26 cellular contexts compared by ENCODE assay signal in the genomic region with DNA sequence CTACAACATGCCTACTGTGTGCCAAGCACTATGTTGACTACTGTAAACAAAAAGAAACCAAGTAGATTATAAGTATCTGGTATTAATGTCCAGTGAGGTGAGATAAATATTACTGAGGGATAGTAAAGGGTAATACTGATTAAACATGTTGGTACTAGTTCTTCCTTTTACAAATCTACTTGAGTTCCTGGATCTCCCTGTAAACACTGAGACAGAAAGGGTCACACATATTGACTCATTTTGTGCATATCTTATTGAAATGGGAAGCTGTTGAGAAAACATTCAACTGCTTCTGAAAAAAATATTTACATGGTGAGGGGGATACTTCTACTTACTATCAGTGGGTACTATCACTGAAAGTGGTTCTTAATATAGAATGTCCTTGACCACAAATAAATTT. TPM values are rescaled to one million over a fixed set of nuclear protein-coding genes. Genes with fewer than 3 reads are reported as not detected.
"Had no signal": no experiment of that assay in that cellular context is flagged by ENCODE, and none has a peak within 500 bp of the region (broad histone marks: within the 10 kb centered on the region; RNA-seq: fewer than 3 reads in every experiment).

No MANE protein-coding gene starts in this region.

- DNase-seq: activated CD4-positive, alpha-beta memory T cell treated with anti-CD3 and anti-CD28 coated beads, Interleukin-2, amount 10 ng/mL, durations not matched to agents 7 days and 5 days; activated CD4-positive, alpha-beta T cell treated with anti-CD3 and anti-CD28 coated beads, Interleukin-2, amount 10 ng/mL, durations not matched to agents 7 days and 5 days; activated CD4-positive, CD25-positive, alpha-beta regulatory T cell treated with anti-CD3 and anti-CD28 coated beads, Interleukin-2, amount 50 U/mL, for 72 hours; activated CD8-positive, alpha-beta memory T cell treated with anti-CD3 and anti-CD28 coated beads, Interleukin-2, amount 50 U/mL, for 48 hours; activated gamma-delta T cell; activated naive CD4-positive, alpha-beta T cell treated with anti-CD3 and anti-CD28 coated beads, Interleukin-2, amount 10 ng/mL, durations not matched to agents 7 days and 5 days; activated naive CD8-positive, alpha-beta T cell treated with anti-CD3 and anti-CD28 coated beads, Interleukin-2, amount 10 ng/mL, durations not matched to agents 7 days and 5 days; activated T-cell treated with anti-CD3 and anti-CD28 coated beads, Interleukin-2, amount 50 U/mL, for 24 hours; caudate nucleus; endodermal cell; esophagus squamous epithelium; left ventricle myocardium superior; naive B cell; nephron progenitor cell; pancreas; sigmoid colon; small intestine; stimulated activated CD4-positive, alpha-beta T cell treated with anti-CD3 and anti-CD28 coated beads, Interleukin-4, amount 100 ng/mL, for 24 hours; trophoblast cell had no signal

- H3K36me3 ChIP-seq: ascending aorta, esophagus squamous epithelium, pancreas, prostate gland, sigmoid colon, thoracic aorta had no signal

- FAIRE-seq: frontal cortex, pancreas, small intestine, urothelium cell line had no signal

- H3K9me3 ChIP-seq: ascending aorta, esophagus squamous epithelium, pancreas, prostate gland, sigmoid colon, thoracic aorta had no signal

- H3K4me3 ChIP-seq: ascending aorta, esophagus squamous epithelium, pancreas, prostate gland, sigmoid colon, thoracic aorta had no signal

- H3K4me1 ChIP-seq: ascending aorta, pancreas, prostate gland, sigmoid colon had no signal

- H3K27me3 ChIP-seq: ascending aorta, esophagus squamous epithelium, pancreas, sigmoid colon had no signal

- ATAC-seq: left ventricle myocardium superior; pancreas; stimulated activated effector memory CD8-positive, alpha-beta T cell treated with anti-CD3 and anti-CD28 coated beads, Interleukin-12 subunit alpha, Interleukin-12 subunit beta, amount 100 ng/mL, for 72 hours had no signal

- H3K27ac ChIP-seq: ascending aorta, epithelial cell of prostate, esophagus squamous epithelium, pancreas, prostate gland, sigmoid colon, thoracic aorta had no signal

RNA-seq across cellular contexts. Expression of gene EFNA5, which starts 24.3 kb away (rescaled TPM):
- total RNA-seq: activated CD4-positive, alpha-beta memory T cell treated with anti-CD3 and anti-CD28 coated beads, Interleukin-2, amount 10 ng/mL, durations not matched to agents 7 days and 5 days; activated CD4-positive, alpha-beta T cell treated with anti-CD3 and anti-CD28 coated beads, Interleukin-2, amount 10 ng/mL, durations not matched to agents 7 days and 5 days; activated naive CD8-positive, alpha-beta T cell treated with anti-CD3 and anti-CD28 coated beads, Interleukin-2, amount 10 ng/mL, durations not matched to agents 7 days and 5 days had no signal
